1 cellular context compared by ENCODE assay signal in genomic region chr5:120096413-120096812, GRCh38.
TF ChIP-seq lines count a peak whose summit lies in the region.

No MANE protein-coding gene starts in this region.

TF ChIP-seq in IMR-90, 13 proteins besides CTCF, POLR2A, EP300 and RAD21 (continued from another document):
- TF ChIP-seq, protein P1, sequence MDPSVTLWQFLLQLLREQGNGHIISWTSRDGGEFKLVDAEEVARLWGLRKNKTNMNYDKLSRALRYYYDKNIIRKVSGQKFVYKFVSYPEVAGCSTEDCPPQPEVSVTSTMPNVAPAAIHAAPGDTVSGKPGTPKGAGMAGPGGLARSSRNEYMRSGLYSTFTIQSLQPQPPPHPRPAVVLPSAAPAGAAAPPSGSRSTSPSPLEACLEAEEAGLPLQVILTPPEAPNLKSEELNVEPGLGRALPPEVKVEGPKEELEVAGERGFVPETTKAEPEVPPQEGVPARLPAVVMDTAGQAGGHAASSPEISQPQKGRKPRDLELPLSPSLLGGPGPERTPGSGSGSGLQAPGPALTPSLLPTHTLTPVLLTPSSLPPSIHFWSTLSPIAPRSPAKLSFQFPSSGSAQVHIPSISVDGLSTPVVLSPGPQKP (IDR thresholded peaks at IDR 0.05; ENCODE audit: borderline replicate concordance, low read depth, low read length), result no peak
- TF ChIP-seq MAZ (IDR thresholded peaks at IDR 0.05; ENCODE audit: borderline replicate concordance, low read depth, low read length), result no peak
- no peak for TF ChIP-seq BHLHE40 (IDR thresholded peaks at IDR 0.05; ENCODE audit: low read depth, low read length)
- no peak for TF ChIP-seq NFE2L2 (IDR thresholded peaks at IDR 0.05; ENCODE audit: low read depth, low read length)
- TF ChIP-seq, protein P2, sequence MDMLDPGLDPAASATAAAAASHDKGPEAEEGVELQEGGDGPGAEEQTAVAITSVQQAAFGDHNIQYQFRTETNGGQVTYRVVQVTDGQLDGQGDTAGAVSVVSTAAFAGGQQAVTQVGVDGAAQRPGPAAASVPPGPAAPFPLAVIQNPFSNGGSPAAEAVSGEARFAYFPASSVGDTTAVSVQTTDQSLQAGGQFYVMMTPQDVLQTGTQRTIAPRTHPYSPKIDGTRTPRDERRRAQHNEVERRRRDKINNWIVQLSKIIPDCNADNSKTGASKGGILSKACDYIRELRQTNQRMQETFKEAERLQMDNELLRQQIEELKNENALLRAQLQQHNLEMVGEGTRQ (IDR thresholded peaks at IDR 0.05; ENCODE audit: low read depth, low read length), result no peak
